Comparison of ENCODE assay signal across 1 cellular context in genomic region chr6:32129297-32130088, GRCh38.
TF ChIP-seq lines count a peak whose summit lies in the region.

No MANE protein-coding gene starts in this region.

TF ChIP-seq in K562, 482 proteins besides CTCF, POLR2A, EP300 and RAD21 (continued from another document and continues in another):
- TF ChIP-seq, protein P1, sequence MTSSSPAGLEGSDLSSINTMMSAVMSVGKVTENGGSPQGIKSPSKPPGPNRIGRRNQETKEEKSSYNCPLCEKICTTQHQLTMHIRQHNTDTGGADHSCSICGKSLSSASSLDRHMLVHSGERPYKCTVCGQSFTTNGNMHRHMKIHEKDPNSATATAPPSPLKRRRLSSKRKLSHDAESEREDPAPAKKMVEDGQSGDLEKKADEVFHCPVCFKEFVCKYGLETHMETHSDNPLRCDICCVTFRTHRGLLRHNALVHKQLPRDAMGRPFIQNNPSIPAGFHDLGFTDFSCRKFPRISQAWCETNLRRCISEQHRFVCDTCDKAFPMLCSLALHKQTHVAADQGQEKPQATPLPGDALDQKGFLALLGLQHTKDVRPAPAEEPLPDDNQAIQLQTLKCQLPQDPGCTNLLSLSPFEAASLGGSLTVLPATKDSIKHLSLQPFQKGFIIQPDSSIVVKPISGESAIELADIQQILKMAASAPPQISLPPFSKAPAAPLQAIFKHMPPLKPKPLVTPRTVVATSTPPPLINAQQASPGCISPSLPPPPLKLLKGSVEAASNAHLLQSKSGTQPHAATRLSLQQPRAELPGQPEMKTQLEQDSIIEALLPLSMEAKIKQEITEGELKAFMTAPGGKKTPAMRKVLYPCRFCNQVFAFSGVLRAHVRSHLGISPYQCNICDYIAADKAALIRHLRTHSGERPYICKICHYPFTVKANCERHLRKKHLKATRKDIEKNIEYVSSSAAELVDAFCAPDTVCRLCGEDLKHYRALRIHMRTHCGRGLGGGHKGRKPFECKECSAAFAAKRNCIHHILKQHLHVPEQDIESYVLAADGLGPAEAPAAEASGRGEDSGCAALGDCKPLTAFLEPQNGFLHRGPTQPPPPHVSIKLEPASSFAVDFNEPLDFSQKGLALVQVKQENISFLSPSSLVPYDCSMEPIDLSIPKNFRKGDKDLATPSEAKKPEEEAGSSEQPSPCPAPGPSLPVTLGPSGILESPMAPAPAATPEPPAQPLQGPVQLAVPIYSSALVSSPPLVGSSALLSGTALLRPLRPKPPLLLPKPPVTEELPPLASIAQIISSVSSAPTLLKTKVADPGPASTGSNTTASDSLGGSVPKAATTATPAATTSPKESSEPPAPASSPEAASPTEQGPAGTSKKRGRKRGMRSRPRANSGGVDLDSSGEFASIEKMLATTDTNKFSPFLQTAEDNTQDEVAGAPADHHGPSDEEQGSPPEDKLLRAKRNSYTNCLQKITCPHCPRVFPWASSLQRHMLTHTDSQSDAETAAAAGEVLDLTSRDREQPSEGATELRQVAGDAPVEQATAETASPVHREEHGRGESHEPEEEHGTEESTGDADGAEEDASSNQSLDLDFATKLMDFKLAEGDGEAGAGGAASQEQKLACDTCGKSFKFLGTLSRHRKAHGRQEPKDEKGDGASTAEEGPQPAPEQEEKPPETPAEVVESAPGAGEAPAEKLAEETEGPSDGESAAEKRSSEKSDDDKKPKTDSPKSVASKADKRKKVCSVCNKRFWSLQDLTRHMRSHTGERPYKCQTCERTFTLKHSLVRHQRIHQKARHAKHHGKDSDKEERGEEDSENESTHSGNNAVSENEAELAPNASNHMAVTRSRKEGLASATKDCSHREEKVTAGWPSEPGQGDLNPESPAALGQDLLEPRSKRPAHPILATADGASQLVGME (CRISPR knock-in tag; IDR thresholded peaks at IDR 0.05) = 0 out of 2 replicates have a peak, but pooled peaks have one; percentile 15
- no peak for TF ChIP-seq SMARCB1 (IDR thresholded peaks at IDR 0.05; ENCODE audit: insufficient read length, low read depth)
- TF ChIP-seq SAP30 (IDR thresholded peaks at IDR 0.05; ENCODE audit: borderline replicate concordance, insufficient read depth, low read depth, low read length, poor library complexity, severe bottlenecking) = peak; percentile 21
- TF ChIP-seq ZFP30 (CRISPR knock-in tag; IDR thresholded peaks at IDR 0.05; ENCODE audit: borderline replicate concordance) = no peak
- no peak for TF ChIP-seq TFAM (CRISPR knock-in tag; conservative IDR thresholded peaks at IDR 0.05)
- TF ChIP-seq ZNF695 (CRISPR knock-in tag; IDR thresholded peaks at IDR 0.05) = no peak
- TF ChIP-seq, protein P2, sequence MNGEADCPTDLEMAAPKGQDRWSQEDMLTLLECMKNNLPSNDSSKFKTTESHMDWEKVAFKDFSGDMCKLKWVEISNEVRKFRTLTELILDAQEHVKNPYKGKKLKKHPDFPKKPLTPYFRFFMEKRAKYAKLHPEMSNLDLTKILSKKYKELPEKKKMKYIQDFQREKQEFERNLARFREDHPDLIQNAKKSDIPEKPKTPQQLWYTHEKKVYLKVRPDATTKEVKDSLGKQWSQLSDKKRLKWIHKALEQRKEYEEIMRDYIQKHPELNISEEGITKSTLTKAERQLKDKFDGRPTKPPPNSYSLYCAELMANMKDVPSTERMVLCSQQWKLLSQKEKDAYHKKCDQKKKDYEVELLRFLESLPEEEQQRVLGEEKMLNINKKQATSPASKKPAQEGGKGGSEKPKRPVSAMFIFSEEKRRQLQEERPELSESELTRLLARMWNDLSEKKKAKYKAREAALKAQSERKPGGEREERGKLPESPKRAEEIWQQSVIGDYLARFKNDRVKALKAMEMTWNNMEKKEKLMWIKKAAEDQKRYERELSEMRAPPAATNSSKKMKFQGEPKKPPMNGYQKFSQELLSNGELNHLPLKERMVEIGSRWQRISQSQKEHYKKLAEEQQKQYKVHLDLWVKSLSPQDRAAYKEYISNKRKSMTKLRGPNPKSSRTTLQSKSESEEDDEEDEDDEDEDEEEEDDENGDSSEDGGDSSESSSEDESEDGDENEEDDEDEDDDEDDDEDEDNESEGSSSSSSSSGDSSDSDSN (IDR thresholded peaks at IDR 0.05; ENCODE audit: borderline replicate concordance in 1 of 2, low read depth in 2 of 2, low read length in 2 of 2) = peak; percentile 49 to 89; a peak in 2 of 4 replicates
- TF ChIP-seq EHMT2 (IDR thresholded peaks at IDR 0.05) = peak; percentile 73; the same call in 1 of the 2 replicates
- TF ChIP-seq CTCFL (IDR thresholded peaks at IDR 0.05; ENCODE audit: borderline replicate concordance, insufficient read depth, low read depth, low read length, poor library complexity, severe bottlenecking) = peak; percentile 46
- TF ChIP-seq HMGN3 (IDR thresholded peaks at IDR 0.05; ENCODE audit: borderline replicate concordance, extremely low read depth, insufficient read length, low read depth, low read length) = no peak
- TF ChIP-seq ZNF766 (CRISPR knock-in tag; conservative IDR thresholded peaks at IDR 0.05) = 0 out of 2 replicates have a peak, but pooled peaks have one; percentile 19
- peak; percentile 72 for TF ChIP-seq HCFC1 (IDR thresholded peaks at IDR 0.05; ENCODE audit: low read depth, low read length)
- TF ChIP-seq DPF2 (IDR thresholded peaks at IDR 0.05) = 0 out of 2 replicates have a peak, but pooled peaks have one; percentile 13
- no peak for TF ChIP-seq EP400 (IDR thresholded peaks at IDR 0.05)
- peak; percentile 65; the same call in 1 of the 2 replicates for TF ChIP-seq ZBTB49 (CRISPR knock-in tag; IDR thresholded peaks at IDR 0.05; ENCODE audit: borderline replicate concordance)
- TF ChIP-seq, protein P3, sequence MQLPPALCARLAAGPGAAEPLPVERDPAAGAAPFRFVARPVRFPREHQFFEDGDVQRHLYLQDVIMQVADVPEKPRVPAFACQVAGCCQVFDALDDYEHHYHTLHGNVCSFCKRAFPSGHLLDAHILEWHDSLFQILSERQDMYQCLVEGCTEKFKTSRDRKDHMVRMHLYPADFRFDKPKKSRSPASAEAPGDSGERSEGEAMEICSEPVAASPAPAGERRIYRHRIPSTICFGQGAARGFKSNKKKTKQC (CRISPR knock-in tag; IDR thresholded peaks at IDR 0.05) = no peak
- TF ChIP-seq CEBPG (CRISPR knock-in tag; IDR thresholded peaks at IDR 0.05) = peak; percentile 15; the same call in 1 of the 2 replicates
- no peak for TF ChIP-seq CEBPG (tag; conservative IDR thresholded peaks at IDR 0.05 in 1 of 2, IDR thresholded peaks at IDR 0.05 in 1 of 2)
- TF ChIP-seq, protein P4, sequence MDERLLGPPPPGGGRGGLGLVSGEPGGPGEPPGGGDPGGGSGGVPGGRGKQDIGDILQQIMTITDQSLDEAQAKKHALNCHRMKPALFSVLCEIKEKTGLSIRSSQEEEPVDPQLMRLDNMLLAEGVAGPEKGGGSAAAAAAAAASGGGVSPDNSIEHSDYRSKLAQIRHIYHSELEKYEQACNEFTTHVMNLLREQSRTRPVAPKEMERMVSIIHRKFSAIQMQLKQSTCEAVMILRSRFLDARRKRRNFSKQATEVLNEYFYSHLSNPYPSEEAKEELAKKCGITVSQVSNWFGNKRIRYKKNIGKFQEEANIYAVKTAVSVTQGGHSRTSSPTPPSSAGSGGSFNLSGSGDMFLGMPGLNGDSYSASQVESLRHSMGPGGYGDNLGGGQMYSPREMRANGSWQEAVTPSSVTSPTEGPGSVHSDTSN (CRISPR knock-in tag; IDR thresholded peaks at IDR 0.05; ENCODE audit: low read depth) = no peak
- TF ChIP-seq, protein P4 (tag; conservative IDR thresholded peaks at IDR 0.05; ENCODE audit: low read depth) = no peak
- TF ChIP-seq ZNF384 (IDR thresholded peaks at IDR 0.05; ENCODE audit: low read depth, low read length) = no peak
- TF ChIP-seq MIER1 (IDR thresholded peaks at IDR 0.05; ENCODE audit: low read depth) = peak; percentile 75
- TF ChIP-seq NR4A1 (CRISPR knock-in tag; IDR thresholded peaks at IDR 0.05) = 0 out of 2 replicates have a peak, but pooled peaks have one; percentile 53
- no peak for TF ChIP-seq NR4A1 (tag; IDR thresholded peaks at IDR 0.05)
- no peak for TF ChIP-seq CREBBP (IDR thresholded peaks at IDR 0.05; ENCODE audit: low read depth, low read length)
- TF ChIP-seq, protein P5, sequence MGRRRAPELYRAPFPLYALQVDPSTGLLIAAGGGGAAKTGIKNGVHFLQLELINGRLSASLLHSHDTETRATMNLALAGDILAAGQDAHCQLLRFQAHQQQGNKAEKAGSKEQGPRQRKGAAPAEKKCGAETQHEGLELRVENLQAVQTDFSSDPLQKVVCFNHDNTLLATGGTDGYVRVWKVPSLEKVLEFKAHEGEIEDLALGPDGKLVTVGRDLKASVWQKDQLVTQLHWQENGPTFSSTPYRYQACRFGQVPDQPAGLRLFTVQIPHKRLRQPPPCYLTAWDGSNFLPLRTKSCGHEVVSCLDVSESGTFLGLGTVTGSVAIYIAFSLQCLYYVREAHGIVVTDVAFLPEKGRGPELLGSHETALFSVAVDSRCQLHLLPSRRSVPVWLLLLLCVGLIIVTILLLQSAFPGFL (CRISPR knock-in tag; IDR thresholded peaks at IDR 0.05) = peak; percentile 75; the same call in 1 of the 2 replicates
- TF ChIP-seq, protein P6, sequence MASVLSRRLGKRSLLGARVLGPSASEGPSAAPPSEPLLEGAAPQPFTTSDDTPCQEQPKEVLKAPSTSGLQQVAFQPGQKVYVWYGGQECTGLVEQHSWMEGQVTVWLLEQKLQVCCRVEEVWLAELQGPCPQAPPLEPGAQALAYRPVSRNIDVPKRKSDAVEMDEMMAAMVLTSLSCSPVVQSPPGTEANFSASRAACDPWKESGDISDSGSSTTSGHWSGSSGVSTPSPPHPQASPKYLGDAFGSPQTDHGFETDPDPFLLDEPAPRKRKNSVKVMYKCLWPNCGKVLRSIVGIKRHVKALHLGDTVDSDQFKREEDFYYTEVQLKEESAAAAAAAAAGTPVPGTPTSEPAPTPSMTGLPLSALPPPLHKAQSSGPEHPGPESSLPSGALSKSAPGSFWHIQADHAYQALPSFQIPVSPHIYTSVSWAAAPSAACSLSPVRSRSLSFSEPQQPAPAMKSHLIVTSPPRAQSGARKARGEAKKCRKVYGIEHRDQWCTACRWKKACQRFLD (CRISPR knock-in tag; IDR thresholded peaks at IDR 0.05) = 0 out of 2 replicates have a peak, but pooled peaks have one; percentile 45
- TF ChIP-seq NFE2 (IDR thresholded peaks at IDR 0.05; ENCODE audit: low read depth) = no peak
- peak; percentile 55; the same call in 1 of the 2 replicates for TF ChIP-seq KLF16 (IDR thresholded peaks at IDR 0.05)
- TF ChIP-seq FOSL1 (tag; conservative IDR thresholded peaks at IDR 0.05) = no peak
- no peak for TF ChIP-seq ZZZ3 (IDR thresholded peaks at IDR 0.05)
- no peak for TF ChIP-seq PHF20 (IDR thresholded peaks at IDR 0.05; ENCODE audit: partially characterized antibody)
- no peak for TF ChIP-seq ZNF830 (CRISPR knock-in tag; IDR thresholded peaks at IDR 0.05)
- TF ChIP-seq JUND (IDR thresholded peaks at IDR 0.05; ENCODE audit: borderline replicate concordance, low read depth, low read length) = peak; percentile 18; the same call in 1 of the 2 replicates
- TF ChIP-seq JUND (tag; IDR thresholded peaks at IDR 0.05; ENCODE audit: borderline replicate concordance, low read depth, low read length) = no peak
